1 cellular context compared by ENCODE assay signal in the genomic region with DNA sequence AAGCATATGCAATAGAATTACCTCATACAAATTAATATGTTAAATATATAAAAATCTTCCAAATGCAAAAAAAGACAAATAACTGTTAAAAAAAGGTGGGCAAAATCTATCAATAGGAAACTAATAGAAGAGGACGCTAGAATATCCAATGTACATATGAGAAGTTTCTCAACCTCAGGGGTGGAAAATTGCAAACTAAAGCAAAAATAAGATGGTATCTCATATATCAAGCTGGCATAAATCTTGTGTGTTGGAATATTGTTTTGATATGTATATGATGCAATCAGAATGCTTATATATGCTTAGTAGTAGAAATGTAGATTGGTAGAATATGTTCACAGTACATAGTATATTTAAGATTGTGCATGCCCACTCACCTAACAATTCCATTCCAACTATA.
TF ChIP-seq lines count a peak whose summit lies in the region.

No MANE protein-coding gene starts in this region.

TF ChIP-seq in HepG2, 621 proteins besides CTCF, POLR2A, EP300 and RAD21 (continued from another document):
- TF ChIP-seq ZNF577 (CRISPR knock-in tag; IDR thresholded peaks at IDR 0.05; ENCODE audit: borderline replicate concordance, low read depth) = no peak
- TF ChIP-seq, protein P1, sequence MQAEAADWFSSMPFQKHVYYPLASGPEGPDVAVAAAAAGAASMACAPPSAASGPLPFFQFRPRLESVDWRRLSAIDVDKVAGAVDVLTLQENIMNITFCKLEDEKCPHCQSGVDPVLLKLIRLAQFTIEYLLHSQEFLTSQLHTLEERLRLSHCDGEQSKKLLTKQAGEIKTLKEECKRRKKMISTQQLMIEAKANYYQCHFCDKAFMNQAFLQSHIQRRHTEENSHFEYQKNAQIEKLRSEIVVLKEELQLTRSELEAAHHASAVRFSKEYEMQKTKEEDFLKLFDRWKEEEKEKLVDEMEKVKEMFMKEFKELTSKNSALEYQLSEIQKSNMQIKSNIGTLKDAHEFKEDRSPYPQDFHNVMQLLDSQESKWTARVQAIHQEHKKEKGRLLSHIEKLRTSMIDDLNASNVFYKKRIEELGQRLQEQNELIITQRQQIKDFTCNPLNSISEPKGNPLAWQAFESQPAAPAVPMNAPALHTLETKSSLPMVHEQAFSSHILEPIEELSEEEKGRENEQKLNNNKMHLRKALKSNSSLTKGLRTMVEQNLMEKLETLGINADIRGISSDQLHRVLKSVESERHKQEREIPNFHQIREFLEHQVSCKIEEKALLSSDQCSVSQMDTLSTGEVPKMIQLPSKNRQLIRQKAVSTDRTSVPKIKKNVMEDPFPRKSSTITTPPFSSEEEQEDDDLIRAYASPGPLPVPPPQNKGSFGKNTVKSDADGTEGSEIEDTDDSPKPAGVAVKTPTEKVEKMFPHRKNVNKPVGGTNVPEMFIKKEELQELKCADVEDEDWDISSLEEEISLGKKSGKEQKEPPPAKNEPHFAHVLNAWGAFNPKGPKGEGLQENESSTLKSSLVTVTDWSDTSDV (CRISPR knock-in tag; IDR thresholded peaks at IDR 0.05) = no peak
- TF ChIP-seq ZNF883 (CRISPR knock-in tag; IDR thresholded peaks at IDR 0.05; ENCODE audit: not compliant biosample characterization) = no peak
- TF ChIP-seq CEBPB (IDR thresholded peaks at IDR 0.05; ENCODE audit: borderline replicate concordance, low read depth, low read length) = peak; percentile 14; the same call in 1 of the 2 replicates
- peak; percentile 69 for TF ChIP-seq MAFF (IDR thresholded peaks at IDR 0.05; ENCODE audit: low read depth, low read length)
- no peak for TF ChIP-seq ZC3H4 (CRISPR knock-in tag; IDR thresholded peaks at IDR 0.05; ENCODE audit: borderline replicate concordance)
- no peak for TF ChIP-seq STAT5B (CRISPR knock-in tag; IDR thresholded peaks at IDR 0.05)
